In genomic region chr7:141014523-141015395, GRCh38 we compare ENCODE assay signal across 1 cellular context.
A peak's percentile ranks its signal among the peaks of the same experiment; 100 is the strongest.
TF ChIP-seq lines count a peak whose summit lies in the region.

Gene MRPS33, minus strand, starts transcription at chr7:141014952. Its CDS starts 4,319 bp downstream, at chr7:141010633.

TF ChIP-seq in K562, 482 proteins besides CTCF, POLR2A, EP300 and RAD21 (continued from another document and continues in another):
- TF ChIP-seq SMAD4 (CRISPR knock-in tag; conservative IDR thresholded peaks at IDR 0.05), result peak; percentile 61; the same call in 1 of the 2 replicates
- peak; percentile 84 for TF ChIP-seq SETDB1 (IDR thresholded peaks at IDR 0.05; ENCODE audit: low read length)
- TF ChIP-seq FOSL1 (tag; conservative IDR thresholded peaks at IDR 0.05), result peak; percentile 50
- TF ChIP-seq ARID4B (CRISPR knock-in tag; IDR thresholded peaks at IDR 0.05), result peak; percentile 53; the same call in 1 of the 2 replicates
- TF ChIP-seq ZNF197 (CRISPR knock-in tag; IDR thresholded peaks at IDR 0.05; ENCODE audit: low read depth), result no peak
- TF ChIP-seq VEZF1 (CRISPR knock-in tag; IDR thresholded peaks at IDR 0.05), result peak; percentile 80
- TF ChIP-seq HNRNPUL1 (IDR thresholded peaks at IDR 0.05; ENCODE audit: low read length), result no peak
- TF ChIP-seq ZBTB26 (CRISPR knock-in tag; IDR thresholded peaks at IDR 0.05), result no peak
- no peak; the same call in 1 of the 2 replicates for TF ChIP-seq TAL1 (IDR thresholded peaks at IDR 0.05)
- TF ChIP-seq MXI1 (IDR thresholded peaks at IDR 0.05; ENCODE audit: low read depth, low read length), result peak; percentile 43
- peak; percentile 71; the same call in 1 of the 2 replicates for TF ChIP-seq ZBTB1 (CRISPR knock-in tag; IDR thresholded peaks at IDR 0.05; ENCODE audit: borderline replicate concordance, low read depth)
- no peak for TF ChIP-seq CHD2 (IDR thresholded peaks at IDR 0.05; ENCODE audit: low read depth, low read length)
- no peak for TF ChIP-seq ZNF408 (CRISPR knock-in tag; IDR thresholded peaks at IDR 0.05; ENCODE audit: low read depth)
- no peak for TF ChIP-seq TCF7L2 (IDR thresholded peaks at IDR 0.05; ENCODE audit: low read depth, low read length)
- peak; percentile 94; the same call in 1 of the 2 replicates for TF ChIP-seq NKRF (IDR thresholded peaks at IDR 0.05; ENCODE audit: borderline replicate concordance)
- TF ChIP-seq CHD4 (IDR thresholded peaks at IDR 0.05; ENCODE audit: insufficient read depth, insufficient replicate concordance, low read depth, low read length, poor library complexity, severe bottlenecking), result no peak
- TF ChIP-seq ZNF589 (CRISPR knock-in tag; IDR thresholded peaks at IDR 0.05; ENCODE audit: low read depth), result peak; percentile 78; the same call in 1 of the 2 replicates
- TF ChIP-seq C11orf30 (IDR thresholded peaks at IDR 0.05; ENCODE audit: low read depth), result peak; percentile 93
- TF ChIP-seq ZBTB40 (IDR thresholded peaks at IDR 0.05), result peak; percentile 97
- TF ChIP-seq ZBTB40 (CRISPR knock-in tag; IDR thresholded peaks at IDR 0.05), result no peak
- TF ChIP-seq NCOA1 (IDR thresholded peaks at IDR 0.05; ENCODE audit: low read depth), result peak; percentile 64
- peak; percentile 98 for TF ChIP-seq ZFX (CRISPR knock-in tag; IDR thresholded peaks at IDR 0.05)
- TF ChIP-seq CEBPG (CRISPR knock-in tag; IDR thresholded peaks at IDR 0.05), result peak; percentile 51; the same call in 1 of the 2 replicates
- peak in 1 of 2 experiments; percentile 57; a peak in 2 of 4 replicates for TF ChIP-seq CEBPG (tag; conservative IDR thresholded peaks at IDR 0.05 in 1 of 2, IDR thresholded peaks at IDR 0.05 in 1 of 2)
- no peak for TF ChIP-seq JUNB (CRISPR knock-in tag; conservative IDR thresholded peaks at IDR 0.05)
- peak; percentile 91 for TF ChIP-seq L3MBTL2 (IDR thresholded peaks at IDR 0.05)
- peak; percentile 89 for TF ChIP-seq ELF1 (tag; IDR thresholded peaks at IDR 0.05)
- peak; percentile 79 for TF ChIP-seq E2F8 (IDR thresholded peaks at IDR 0.05; ENCODE audit: low read depth, partially characterized antibody)
- no peak for TF ChIP-seq CBX8 (IDR thresholded peaks at IDR 0.05; ENCODE audit: borderline replicate concordance, extremely low read depth, low read depth, low read length, poor library complexity, severe bottlenecking)
- TF ChIP-seq GABPB2 (CRISPR knock-in tag; conservative IDR thresholded peaks at IDR 0.05), result no peak
- TF ChIP-seq BDP1 (IDR thresholded peaks at IDR 0.05; ENCODE audit: insufficient read depth, insufficient read length), result no peak
- TF ChIP-seq IRF1 (CRISPR knock-in tag; IDR thresholded peaks at IDR 0.05; ENCODE audit: borderline replicate concordance), result no peak
